Comparison of ENCODE assay signal across 8 cellular contexts in the genomic region with DNA sequence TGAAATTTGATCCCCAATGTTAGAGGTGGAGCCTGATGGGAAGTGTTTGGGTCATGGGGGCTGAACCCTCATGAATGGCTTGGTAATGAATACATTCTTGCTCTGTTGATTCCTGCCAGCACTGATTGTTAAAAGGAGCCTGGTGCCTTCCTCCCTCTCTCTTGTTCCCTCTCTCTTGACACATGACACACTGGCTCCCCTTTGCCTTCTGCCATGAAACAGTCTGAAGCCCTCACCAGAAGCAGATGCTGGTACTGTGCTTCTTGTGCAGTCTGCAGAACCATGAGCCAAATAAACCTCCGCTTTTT. TPM values are rescaled to one million over a fixed set of nuclear protein-coding genes. Genes with fewer than 3 reads are reported as not detected.
A peak's percentile ranks its signal among the peaks of the same experiment; 100 is the strongest.
DNase-seq lines count a peak whose midpoint lies in the region; ATAC-seq, FAIRE-seq and TF ChIP-seq lines count a peak whose summit lies in the region.

No MANE protein-coding gene starts in this region.

- H3K4me1 ChIP-seq in cardiac muscle cell (ENCODE audit: low read depth) = peaks cover 28% of the 10 kb centered on the region
- H3K4me1 ChIP-seq in rectal smooth muscle tissue (ENCODE audit: control insufficient read depth, insufficient read depth, low read length) = peaks cover 15% of the 10 kb centered on the region

- ATAC-seq in HG03565 (IDR thresholded peaks at IDR 0.05; ENCODE audit: unreplicated experiment) = peak; percentile 8
- ATAC-seq in omental fat pad (ENCODE audit: low FRiP score) = no peak

- peak; percentile 4 to 14 for DNase-seq in cardiac muscle cell (ENCODE audit: low read depth in 1 of 2, low spot score in 1 of 2)
- DNase-seq in cardiac septum (ENCODE audit: low spot score) = no peak
- DNase-seq in bronchial epithelial cell (ENCODE audit: low read depth) = peak; percentile 17
- DNase-seq in activated CD8-positive, alpha-beta memory T cell treated with anti-CD3 and anti-CD28 coated beads, Interleukin-2, amount 50 U/mL, for 4 hours = no peak
- DNase-seq in omental fat pad (ENCODE audit: low spot score) = no peak
- DNase-seq in retina = no peak

- H3K4me3 ChIP-seq in cardiac muscle cell (no peak overlapping the region), bronchial epithelial cell (ENCODE audit: low read depth, low read length) (no peak overlapping the region), rectal smooth muscle tissue (ENCODE audit: low read length) (no peak overlapping the region)

- H3K36me3 ChIP-seq in cardiac muscle cell (no peaks in the 10 kb centered on the region), bronchial epithelial cell (ENCODE audit: control insufficient read depth, insufficient read depth, low read length) (no peaks in the 10 kb centered on the region), rectal smooth muscle tissue (ENCODE audit: control insufficient read depth, insufficient read depth, low read length) (no peaks in the 10 kb centered on the region)

- intact Hi-C loops in cardiac septum (cut with DNase I) = no loop called here

- no peak for FAIRE-seq in bronchial epithelial cell (lab: Jason Lieb, UNC)

- TF ChIP-seq CTCF in cardiac muscle cell (IDR thresholded peaks at IDR 0.05; ENCODE audit: low read depth, low read length) = no peak
- TF ChIP-seq CTCF in bronchial epithelial cell (IDR thresholded peaks at IDR 0.05; ENCODE audit: insufficient read depth, low read length, severe bottlenecking) = no peak
- no peak for TF ChIP-seq CTCF in omental fat pad (IDR thresholded peaks at IDR 0.05)

- H3K27ac ChIP-seq in cardiac muscle cell (peak overlapping the region; percentile 80), rectal smooth muscle tissue (ENCODE audit: low read depth, low read length) (peak overlapping the region; percentile 33)

- no peaks in the 10 kb centered on the region for H3K9me3 ChIP-seq in cardiac muscle cell (ENCODE audit: low read depth)

- no peak overlapping the region for H3K9ac ChIP-seq in rectal smooth muscle tissue (ENCODE audit: low read length)

- H3K27me3 ChIP-seq in cardiac muscle cell (no peaks in the 10 kb centered on the region), bronchial epithelial cell (ENCODE audit: control insufficient read depth, insufficient read depth, low read length) (no peaks in the 10 kb centered on the region), rectal smooth muscle tissue (ENCODE audit: control insufficient read depth, insufficient read depth, low read length) (no peaks in the 10 kb centered on the region)

RNA-seq across cellular contexts. Expression of a gene that starts 30.6 kb away (rescaled TPM):
- total RNA-seq in cardiac muscle cell (12.1 and 14.0 TPM in 2 replicates), cardiac septum (27.5 TPM), bronchial epithelial cell (10.8 and 12.3 TPM in 2 replicates), omental fat pad (10 to 100 TPM; 23.2 to 36.9 (median 28.7) TPM)
- 2.1 and 2.4 TPM in 2 replicates for polyA plus RNA-seq in cardiac muscle cell

Comparison
In these comparisons a context has a peak if more than half of its experiments do, and no peak if none do; other contexts are left out.
1. DNase-seq: peak in cardiac muscle cell (2 of 2) and bronchial epithelial cell (single experiment); none in cardiac septum (single experiment), activated CD8-positive, alpha-beta memory T cell treated with anti-CD3 and anti-CD28 coated beads, Interleukin-2, amount 50 U/mL, for 4 hours (single experiment), omental fat pad (single experiment) and retina (single experiment).